In the genomic region with DNA sequence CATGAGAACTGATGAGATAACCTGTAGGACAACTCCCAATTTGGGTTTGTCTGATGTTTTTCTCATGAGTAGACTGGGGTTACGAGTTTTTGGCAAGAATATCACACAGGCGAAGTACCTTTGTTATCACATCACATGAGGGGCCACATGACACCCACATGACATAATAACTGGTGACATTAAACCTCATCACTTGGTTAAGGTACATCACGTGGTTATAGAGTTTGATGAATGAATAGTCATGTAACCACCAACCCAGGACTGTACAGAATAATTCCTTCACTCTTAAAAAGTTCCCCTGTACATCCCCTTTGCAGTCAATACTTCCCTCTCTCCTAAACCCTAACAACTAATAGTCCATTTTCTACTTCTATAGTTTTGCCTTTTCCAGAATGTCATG, we compare ENCODE assay signal across 25 cellular contexts.
"Had no signal": no experiment of that assay in that cellular context is flagged by ENCODE, and none has a peak within 500 bp of the region (broad histone marks: within the 10 kb centered on the region; RNA-seq: fewer than 3 reads in every experiment).

No MANE protein-coding gene starts in this region.

- H3K9me3 Mint-ChIP-seq: activated T-helper 1 cell treated with anti-CD3 and anti-CD28 coated beads, Interleukin-12 subunit alpha, Interleukin-12 subunit beta, Interleukin-2, Interleukin-4 antibody, amounts not matched to agents 30 ng/mL and 10 ng/mL and 1 ng/mL, durations not matched to agents 14 hours and 24 hours and 36 hours; central memory CD8-positive, alpha-beta T cell; stimulated activated naive CD8-positive, alpha-beta T cell treated with anti-CD3 and anti-CD28 coated beads, Interleukin-15, Interleukin-2, amounts not matched to agents 100 ng/mL and 50 ng/mL, for 24 hours; T-cell; T-helper 2 cell treated with Interferon-gamma antibody and Interleukin-4, amounts not matched to agents 5 μg/mL and 100 μg/mL, for 36 hours had no signal

- H3K27me3 Mint-ChIP-seq: activated naive CD8-positive, alpha-beta T cell; central memory CD8-positive, alpha-beta T cell; naive thymus-derived CD8-positive, alpha-beta T cell; stimulated activated naive CD8-positive, alpha-beta T cell treated with anti-CD3 and anti-CD28 coated beads, Interleukin-15, Interleukin-2, amounts not matched to agents 100 ng/mL and 50 ng/mL, for 24 hours; T-cell had no signal

- H3K36me3 ChIP-seq: breast epithelium had no signal

- DNase-seq: activated CD4-positive, alpha-beta T cell treated with anti-CD3 and anti-CD28 coated beads for 4 hours; activated CD4-positive, alpha-beta T cell treated with anti-CD3 and anti-CD28 coated beads, Interleukin-2, amount 50 U/mL, for 48 hours; activated gamma-delta T cell treated with Interleukin-2 at 50 U/mL for 16 hours; amniotic stem cell; effector memory CD4-positive, alpha-beta T cell; glutamatergic neuron; left ventricle myocardium inferior; naive thymus-derived CD8-positive, alpha-beta T cell; sigmoid colon; stimulated activated CD4-positive, alpha-beta T cell treated with anti-CD3 and anti-CD28 coated beads, Interleukin-2, amount 100 ng/mL, for 48 hours; stimulated activated CD8-positive, alpha-beta memory T cell treated with anti-CD3 and anti-CD28 coated beads, Interleukin-4, amount 100 ng/mL, for 48 hours; T-cell; tibial artery had no signal

- H3K4me2 ChIP-seq: hepatocyte had no signal

- H2AFZ ChIP-seq: hepatocyte had no signal

- H3K9me3 ChIP-seq: breast epithelium, esophagus muscularis mucosa, sigmoid colon, tibial artery had no signal

- H3K27ac ChIP-seq: breast epithelium, esophagus muscularis mucosa, hepatocyte, left ventricle myocardium inferior, sigmoid colon, tibial artery, VCaP had no signal

- H3K27ac Mint-ChIP-seq: activated naive CD8-positive, alpha-beta T cell; activated T-helper 1 cell treated with anti-CD3 and anti-CD28 coated beads, Interleukin-12 subunit alpha, Interleukin-12 subunit beta, Interleukin-2, Interleukin-4 antibody, amounts not matched to agents 30 ng/mL and 10 ng/mL and 1 ng/mL, durations not matched to agents 14 hours and 24 hours and 36 hours; mesothelial cell of epicardium; naive thymus-derived CD8-positive, alpha-beta T cell; stimulated activated naive CD8-positive, alpha-beta T cell treated with anti-CD3 and anti-CD28 coated beads, Interleukin-15, Interleukin-2, amounts not matched to agents 100 ng/mL and 50 ng/mL, for 24 hours; T-cell; T-helper 2 cell treated with Interferon-gamma antibody and Interleukin-4, amounts not matched to agents 5 μg/mL and 100 μg/mL, for 36 hours had no signal

- H3K4me3 Mint-ChIP-seq: activated naive CD8-positive, alpha-beta T cell; activated T-helper 1 cell treated with anti-CD3 and anti-CD28 coated beads, Interleukin-12 subunit alpha, Interleukin-12 subunit beta, Interleukin-2, Interleukin-4 antibody, amounts not matched to agents 30 ng/mL and 10 ng/mL and 1 ng/mL, durations not matched to agents 14 hours and 24 hours and 36 hours; central memory CD8-positive, alpha-beta T cell; mesothelial cell of epicardium; naive thymus-derived CD8-positive, alpha-beta T cell; stimulated activated naive CD8-positive, alpha-beta T cell treated with anti-CD3 and anti-CD28 coated beads, Interleukin-15, Interleukin-2, amounts not matched to agents 100 ng/mL and 50 ng/mL, for 24 hours; T-cell; T-helper 2 cell treated with Interferon-gamma antibody and Interleukin-4, amounts not matched to agents 5 μg/mL and 100 μg/mL, for 36 hours had no signal

- FAIRE-seq: colon, frontal cortex had no signal

- H3K4me1 Mint-ChIP-seq: central memory CD8-positive, alpha-beta T cell; mesothelial cell of epicardium; naive thymus-derived CD8-positive, alpha-beta T cell; T-cell had no signal

- H3K4me1 ChIP-seq: breast epithelium, esophagus muscularis mucosa, left ventricle myocardium inferior, sigmoid colon, tibial artery had no signal

- H3K27me3 ChIP-seq: breast epithelium, esophagus muscularis mucosa, hepatocyte, sigmoid colon, tibial artery had no signal

- H3K4me3 ChIP-seq: breast epithelium, esophagus muscularis mucosa, hepatocyte, left ventricle myocardium inferior, sigmoid colon, tibial artery had no signal

- ATAC-seq: naive thymus-derived CD8-positive, alpha-beta T cell; T-cell had no signal
